Comparison of ENCODE assay signal across 8 cellular contexts in genomic region chr4:35934370-35934981, GRCh38.
A peak's percentile ranks its signal among the peaks of the same experiment; 100 is the strongest.
DNase-seq lines count a peak whose midpoint lies in the region; ATAC-seq and TF ChIP-seq lines count a peak whose summit lies in the region.
"Had no signal": no experiment of that assay in that cellular context is flagged by ENCODE, and none has a peak within 500 bp of the region (broad histone marks: within the 10 kb centered on the region; RNA-seq: fewer than 3 reads in every experiment).

No MANE protein-coding gene starts in this region.

- TF ChIP-seq CTCF in GM10266 (IDR thresholded peaks at IDR 0.05; ENCODE audit: control insufficient read depth, insufficient read depth, low read depth, missing control alignments) (peak; percentile 39), left lung (IDR thresholded peaks at IDR 0.05) (peak in 1 of 2 donors; percentile 35)

- intact Hi-C loops in left lung (cut with DNase I): no loop called here

- H3K27ac ChIP-seq in left lung: no peak overlapping the region

- no peaks in the 10 kb centered on the region for H3K36me3 ChIP-seq in left lung

- no peaks in the 10 kb centered on the region for H3K4me1 ChIP-seq in left lung

- no peaks in the 10 kb centered on the region for H3K27me3 ChIP-seq in left lung

- DNase-seq in GM10266 (ENCODE audit: extremely low spot score): peak; percentile 10
- peak; percentile 29 for DNase-seq in LoVo (ENCODE audit: low spot score)
- peak; percentile 1 for DNase-seq in amniotic stem cell (lab: John Stamatoyannopoulos, UW)
- DNase-seq in left lung: no peak
- DNase-seq in C1 segment of cervical spinal cord (lab: John Stamatoyannopoulos, UW): no peak

- H3K9me3 ChIP-seq in left lung: no peaks in the 10 kb centered on the region

- H3K4me3 ChIP-seq in left lung: no peak overlapping the region

- peak; percentile 29 for ATAC-seq in left lung
- ATAC-seq in GM21723 (IDR thresholded peaks at IDR 0.05; ENCODE audit: unreplicated experiment): no peak
- no peak for ATAC-seq in HG02588 (IDR thresholded peaks at IDR 0.05; ENCODE audit: unreplicated experiment)
- ATAC-seq: naive thymus-derived CD8-positive, alpha-beta T cell had no signal

Comparison
In these comparisons a context has a peak if more than half of its experiments do, and no peak if none do; other contexts are left out.
1. DNase-seq: peak in GM10266 (single experiment), LoVo (single experiment) and amniotic stem cell (single experiment); none in left lung (0 of 2) and C1 segment of cervical spinal cord (0 of 14).